ENCODE assay signal across 16 cellular contexts in genomic region chr1:15288173-15288926, GRCh38. TPM values are rescaled to one million over a fixed set of nuclear protein-coding genes. Genes with fewer than 3 reads are reported as not detected.
DNase-seq lines count a peak whose midpoint lies in the region; ATAC-seq lines count a peak whose summit lies in the region.
"Had no signal": no experiment of that assay in that cellular context is flagged by ENCODE, and none has a peak within 500 bp of the region (broad histone marks: within the 10 kb centered on the region; RNA-seq: fewer than 3 reads in every experiment).

No MANE protein-coding gene starts in this region.

- no peaks in the 10 kb centered on the region for H3K27me3 ChIP-seq in SJSA1 (replicated peaks)
- no peaks in the 10 kb centered on the region for H3K27me3 ChIP-seq in CD4-positive, alpha-beta memory T cell (ENCODE audit: insufficient read depth, low read length)
- H3K27me3 ChIP-seq: gastrocnemius medialis had no signal

- CTCF ChIA-PET in CD4-positive, alpha-beta memory T cell (lab: Charles Lee; ENCODE audit: partially characterized antibody), result interaction anchor here (1.0 kb wide), 1 partner anchor 160 kb away, joined by 3 read pairs; no protein-coding TSS in a partner anchor

- no peak overlapping the region for H3K4me3 ChIP-seq in SJSA1
- H3K4me3 ChIP-seq in CD4-positive, alpha-beta memory T cell (ENCODE audit: low read length in 2 of 2), result no peak overlapping the region
- H3K4me3 ChIP-seq: gastrocnemius medialis, lower lobe of right lung had no signal

- peaks cover 3% of the 10 kb centered on the region; the same call in 1 of the 2 replicates for H3K9me3 ChIP-seq in SJSA1 (replicated peaks)
- no peaks in the 10 kb centered on the region for H3K9me3 ChIP-seq in CD4-positive, alpha-beta memory T cell (ENCODE audit: control insufficient read depth in 1 of 2, low read length in 2 of 2)
- H3K9me3 ChIP-seq: gastrocnemius medialis, lower lobe of right lung had no signal

- peaks cover 11 to 16% of the 10 kb centered on the region in 2 donors for H3K27me3 Mint-ChIP-seq in CD4-positive, alpha-beta memory T cell

- H3K36me3 ChIP-seq in SJSA1, result no peaks in the 10 kb centered on the region
- H3K36me3 ChIP-seq in CD4-positive, alpha-beta memory T cell (ENCODE audit: insufficient read depth, low read length), result no peaks in the 10 kb centered on the region
- H3K36me3 ChIP-seq: gastrocnemius medialis, lower lobe of right lung had no signal

- H3K9me3 Mint-ChIP-seq in CD4-positive, alpha-beta memory T cell, result peaks cover 0 to 5% (median 0%) of the 10 kb centered on the region in 8 donors

- intact Hi-C loops in CD4-positive, alpha-beta memory T cell (cut with micrococcal nuclease), result no loop called here

- DNase-seq in DMS53 (lab: John Stamatoyannopoulos, UW), result peak; percentile 81
- DNase-seq in NCI-H1092 (lab: John Stamatoyannopoulos, UW), result peak; percentile 66
- no peak for DNase-seq in SJSA1 (ENCODE audit: low read depth in 1 of 2, low spot score in 2 of 2)
- DNase-seq in left lobe of liver (ENCODE audit: low spot score), result no peak
- no peak for DNase-seq in KBM-7
- DNase-seq in CD4-positive, alpha-beta memory T cell, result no peak
- DNase-seq: activated T-cell treated with anti-CD3 and anti-CD28 coated beads, Interleukin-2, amount 50 U/mL, for 48 hours; central memory CD4-positive, alpha-beta T cell; DND-41; gastrocnemius medialis; Karpas-422; lower lobe of right lung had no signal

- in situ Hi-C loops in KBM-7 (cut with MboI; ENCODE audit: low pct_unique_long_range_greater_than_20kb, low sequenced_read_pairs), result no loop called here

- H3K36me3 Mint-ChIP-seq in CD4-positive, alpha-beta memory T cell, result no peaks in the 10 kb centered on the region

- ATAC-seq in left lobe of liver (peak; percentile 26), GM19463 (IDR thresholded peaks at IDR 0.05; ENCODE audit: unreplicated experiment) (no peak)
- ATAC-seq: gastrocnemius medialis, lower lobe of right lung had no signal

- POLR2A ChIA-PET in CD4-positive, alpha-beta memory T cell (lab: Charles Lee; ENCODE audit: partially characterized antibody), result no interaction called here

- no peak overlapping the region for H3K4me3 Mint-ChIP-seq in CD4-positive, alpha-beta memory T cell
- H3K4me3 Mint-ChIP-seq: nephron had no signal

- H3K27ac ChIP-seq in SJSA1, result peak overlapping the region; percentile 93; the same call in 1 of the 2 replicates
- no peak overlapping the region for H3K27ac ChIP-seq in CD4-positive, alpha-beta memory T cell (ENCODE audit: low read depth, low read length)
- H3K27ac ChIP-seq: gastrocnemius medialis, HL-60, lower lobe of right lung had no signal

- no peak overlapping the region for H3K27ac Mint-ChIP-seq in CD4-positive, alpha-beta memory T cell
- H3K27ac Mint-ChIP-seq: nephron had no signal

- peaks cover 50% of the 10 kb centered on the region for H3K4me1 ChIP-seq in SJSA1 (replicated peaks)
- no peaks in the 10 kb centered on the region for H3K4me1 ChIP-seq in CD4-positive, alpha-beta memory T cell (ENCODE audit: insufficient read depth, low read length)
- H3K4me1 ChIP-seq: gastrocnemius medialis, lower lobe of right lung had no signal

- no peaks in the 10 kb centered on the region for H3K4me1 Mint-ChIP-seq in CD4-positive, alpha-beta memory T cell

RNA-seq across cellular contexts. Expression of gene FHAD1, which starts 41.3 kb away (rescaled TPM):
- 0.19 and 0.47 TPM in 2 replicates for total RNA-seq in SJSA1 (2014; rRNA removed; shearing (Covaris generic))
- not detected for total RNA-seq in left lobe of liver
- not detected for total RNA-seq in CD4-positive, alpha-beta memory T cell
- under 1 TPM in 1 of 2 donors, not detected in 1; 0.03 TPM for polyA plus RNA-seq in CD4-positive, alpha-beta memory T cell
- total RNA-seq: gastrocnemius medialis had no signal
- polyA plus RNA-seq: BJ had no signal

Comparison
In these comparisons a context has a peak if more than half of its experiments do, and no peak if none do; other contexts are left out.
1. DNase-seq: peak in DMS53 (single experiment) and NCI-H1092 (single experiment); none in SJSA1 (0 of 2), left lobe of liver (single experiment), KBM-7 (single experiment) and CD4-positive, alpha-beta memory T cell (0 of 5).